ENCODE assay signal across 27 cellular contexts in the genomic region with DNA sequence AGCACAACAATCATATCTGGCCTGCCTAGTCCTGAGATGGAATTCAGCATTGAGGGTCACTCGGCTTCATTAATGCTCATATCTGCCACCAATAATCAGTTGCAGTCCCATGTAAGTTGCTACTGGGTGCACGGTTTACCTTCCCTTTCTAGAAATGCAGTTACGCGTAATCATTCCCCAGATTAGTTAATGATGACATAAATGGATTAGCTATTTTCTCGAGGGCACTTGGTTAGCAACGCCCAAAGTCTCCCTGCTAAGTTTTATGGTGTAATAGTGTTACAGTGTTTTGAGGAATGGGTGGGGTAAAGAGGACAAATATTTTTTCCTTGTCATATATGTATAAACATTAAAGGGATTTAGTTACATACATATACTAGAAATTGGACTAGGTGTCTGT.
"Had no signal": no experiment of that assay in that cellular context is flagged by ENCODE, and none has a peak within 500 bp of the region (broad histone marks: within the 10 kb centered on the region; RNA-seq: fewer than 3 reads in every experiment).

No MANE protein-coding gene starts in this region.

- H3K9me3 ChIP-seq: Peyer's patch, SJSA1 had no signal

- H3K27ac ChIP-seq: brain microvascular endothelial cell, cardiac muscle cell, Peyer's patch, RWPE1, SJSA1 had no signal

- DNase-seq: activated CD4-positive, alpha-beta T cell treated with anti-CD3 and anti-CD28 coated beads for 48 hours; activated CD4-positive, alpha-beta T cell treated with anti-CD3 and anti-CD28 coated beads, Interleukin-2, amount 50 U/mL, for 4 hours; activated CD4-positive, CD25-positive, alpha-beta regulatory T cell treated with anti-CD3 and anti-CD28 coated beads, Interleukin-2, amount 50 U/mL, for 72 hours; activated CD8-positive, alpha-beta memory T cell treated with anti-CD3 and anti-CD28 coated beads, Interleukin-2, amount 50 U/mL, for 48 hours; activated CD8-positive, alpha-beta T cell treated with anti-CD3 and anti-CD28 coated beads, Interleukin-2, amount 10 ng/mL, durations not matched to agents 7 days and 5 days; activated effector memory CD4-positive, alpha-beta T cell treated with Interleukin-2 at 50 U/mL for 16 hours; activated naive CD4-positive, alpha-beta T cell; activated naive CD8-positive, alpha-beta T cell treated with anti-CD3 and anti-CD28 coated beads, Interleukin-2, amount 50 U/mL, for 24 hours; activated T-cell treated with anti-CD3 and anti-CD28 coated beads, Interleukin-2, amount 50 U/mL, for 1 hour; amniotic stem cell; brain microvascular endothelial cell; KG1; NCI-H1092; NCI-H1417; NCI-H2029; NCI-H345; NCI-H510A; NCI-H526 treated with DMSO at 0.1 percent for 48 hours; Peyer's patch; Right ventricle myocardium superior; T-helper 17 cell; T-helper 9 cell had no signal

- H3K4me1 ChIP-seq: Peyer's patch had no signal

- H3K27me3 ChIP-seq: brain microvascular endothelial cell, cardiac muscle cell, Peyer's patch, SJSA1 had no signal

- ATAC-seq: activated CD8-positive, alpha-beta T cell treated with anti-CD3 and anti-CD28 coated beads, Interleukin-2, amount 10 ng/mL, durations not matched to agents 7 days and 5 days; activated naive CD4-positive, alpha-beta T cell treated with anti-CD3 and anti-CD28 coated beads, Interleukin-2, amount 50 U/mL, for 72 hours; activated naive CD8-positive, alpha-beta T cell treated with anti-CD3 and anti-CD28 coated beads, Interleukin-2, amount 50 U/mL, for 24 hours; T-helper 17 cell; WTC11 had no signal

- H3K4me3 ChIP-seq: cardiac muscle cell, Peyer's patch, SJSA1 had no signal

- H3K36me3 ChIP-seq: brain microvascular endothelial cell, cardiac muscle cell, Peyer's patch, SJSA1 had no signal
